In genomic region chr15:87082576-87082975, GRCh38 we compare ENCODE assay signal across 13 cellular contexts.
DNase-seq lines count a peak whose midpoint lies in the region; TF ChIP-seq lines count a peak whose summit lies in the region.
"Had no signal": no experiment of that assay in that cellular context is flagged by ENCODE, and none has a peak within 500 bp of the region (broad histone marks: within the 10 kb centered on the region; RNA-seq: fewer than 3 reads in every experiment).

No MANE protein-coding gene starts in this region.

- H2AK5ac ChIP-seq in mesendoderm (ENCODE audit: low read length) = no peak overlapping the region

- H3K9me3 ChIP-seq in WERI-Rb-1 (ENCODE audit: severe bottlenecking) = no peaks in the 10 kb centered on the region
- H3K9me3 ChIP-seq: BLaER1 treated with 17β-estradiol and CSF1 and Interleukin-3, amounts not matched to agents 10 nM and 100 nM had no signal

- H4K5ac ChIP-seq in mesendoderm (ENCODE audit: low read length) = no peak overlapping the region

- H3K27ac ChIP-seq in WERI-Rb-1 = no peak overlapping the region
- no peak overlapping the region for H3K27ac ChIP-seq in mesendoderm (ENCODE audit: low read depth, low read length)
- H3K27ac ChIP-seq: BLaER1 treated with 17β-estradiol and CSF1 and Interleukin-3, amounts not matched to agents 10 nM and 100 nM had no signal

- H3K36me3 ChIP-seq in WERI-Rb-1 (no peaks in the 10 kb centered on the region), mesendoderm (ENCODE audit: control insufficient read depth, insufficient read depth, low read length) (no peaks in the 10 kb centered on the region)
- H3K36me3 ChIP-seq: BLaER1 treated with 17β-estradiol and CSF1 and Interleukin-3, amounts not matched to agents 10 nM and 100 nM had no signal

- no peak overlapping the region for H4K8ac ChIP-seq in mesendoderm (ENCODE audit: low read depth, low read length)

- H3K4me1 ChIP-seq in mesendoderm (ENCODE audit: control insufficient read depth, low read depth, low read length) = no peaks in the 10 kb centered on the region
- H3K4me1 ChIP-seq: BLaER1 treated with 17β-estradiol and CSF1 and Interleukin-3, amounts not matched to agents 10 nM and 100 nM had no signal

- no peak overlapping the region for H2BK15ac ChIP-seq in mesendoderm (replicated peaks; ENCODE audit: low read depth)

- no peak overlapping the region for H3K18ac ChIP-seq in mesendoderm (ENCODE audit: low read length)

- H3K56ac ChIP-seq in mesendoderm (ENCODE audit: low read length) = no peak overlapping the region

- no CpG with 5 or more reads among the region's 2 CpGs for WGBS in mesendoderm (ENCODE audit: extremely low coverage, insufficient coverage, low lambda C conversion rate)

- H3K4me3 ChIP-seq in WERI-Rb-1 (ENCODE audit: low read depth, low read length) (no peak overlapping the region), mesendoderm (ENCODE audit: low read length) (no peak overlapping the region)
- H3K4me3 ChIP-seq: BLaER1 treated with 17β-estradiol and CSF1 and Interleukin-3, amounts not matched to agents 10 nM and 100 nM; GM23338 had no signal

- TF ChIP-seq CTCF in WERI-Rb-1 (IDR thresholded peaks at IDR 0.05; ENCODE audit: low read depth, low read length) = no peak

- no peak overlapping the region for H2BK5ac ChIP-seq in mesendoderm (ENCODE audit: low read length)

- no peak overlapping the region for H2BK120ac ChIP-seq in mesendoderm (ENCODE audit: low read depth, low read length)

- no peaks in the 10 kb centered on the region for H3K79me1 ChIP-seq in mesendoderm (ENCODE audit: low read length)

- no peaks in the 10 kb centered on the region for H3K27me3 ChIP-seq in WERI-Rb-1 (ENCODE audit: insufficient read depth, low read depth, severe bottlenecking)
- H3K27me3 ChIP-seq in mesendoderm (ENCODE audit: insufficient read depth, low read length, poor library complexity) = no peaks in the 10 kb centered on the region
- H3K27me3 ChIP-seq: BLaER1 treated with 17β-estradiol and CSF1 and Interleukin-3, amounts not matched to agents 10 nM and 100 nM had no signal

- no peak overlapping the region for H3K4me2 ChIP-seq in mesendoderm (ENCODE audit: low read length)
- H3K4me2 ChIP-seq: BLaER1 treated with 17β-estradiol and CSF1 and Interleukin-3, amounts not matched to agents 10 nM and 100 nM; GM23338 had no signal

- no peaks in the 10 kb centered on the region for H3K79me2 ChIP-seq in mesendoderm (ENCODE audit: control insufficient read depth, insufficient read depth, low read length)

- no peak overlapping the region for H3K9ac ChIP-seq in mesendoderm (ENCODE audit: low read length)
- H3K9ac ChIP-seq: BLaER1 treated with 17β-estradiol and CSF1 and Interleukin-3, amounts not matched to agents 10 nM and 100 nM had no signal

- DNase-seq in NCI-H1694 (lab: John Stamatoyannopoulos, UW) = peak; percentile 57
- DNase-seq in NCI-H524 (lab: John Stamatoyannopoulos, UW) = peak; percentile 98 to 99
- DNase-seq in WERI-Rb-1 = peak; percentile 70
- DNase-seq in activated CD4-positive, alpha-beta T cell treated with anti-CD3 and anti-CD28 coated beads, Interleukin-2, amount 50 U/mL, for 48 hours = no peak
- no peak for DNase-seq in mesendoderm
- DNase-seq in activated gamma-delta T cell treated with Interleukin-2 at 50 U/mL for 16 hours = no peak
- no peak for DNase-seq in Kasumi-1 (lab: John Stamatoyannopoulos, UW)
- DNase-seq: Calu3; CD8-positive, alpha-beta T cell; HCEC 1CT; IMR-90 had no signal

- H3K23ac ChIP-seq in mesendoderm (ENCODE audit: low read length) = no peak overlapping the region

- H3K4ac ChIP-seq in mesendoderm (ENCODE audit: low read depth, low read length) = no peak overlapping the region

Comparison
In these comparisons a context has a peak if more than half of its experiments do, and no peak if none do; other contexts are left out.
1. DNase-seq: peak in NCI-H1694 (single experiment), NCI-H524 (2 of 2) and WERI-Rb-1 (single experiment); none in activated CD4-positive, alpha-beta T cell treated with anti-CD3 and anti-CD28 coated beads, Interleukin-2, amount 50 U/mL, for 48 hours (0 of 2), mesendoderm (single experiment), activated gamma-delta T cell treated with Interleukin-2 at 50 U/mL for 16 hours (single experiment) and Kasumi-1 (0 of 2).